Comparison of ENCODE assay signal across 28 cellular contexts in genomic region chr18:26563024-26563423, GRCh38.
"Had no signal": no experiment of that assay in that cellular context is flagged by ENCODE, and none has a peak within 500 bp of the region (broad histone marks: within the 10 kb centered on the region; RNA-seq: fewer than 3 reads in every experiment).

No MANE protein-coding gene starts in this region.

- H3K9me3 ChIP-seq: colonic mucosa, esophagus squamous epithelium, gastrocnemius medialis had no signal

- ATAC-seq: effector memory CD8-positive, alpha-beta T cell; foreskin keratinocyte; gastrocnemius medialis; gastroesophageal sphincter; heart left ventricle; heart right ventricle had no signal

- DNase-seq: colonic mucosa; cortex of kidney; dermis blood vessel endothelial cell; dorsolateral prefrontal cortex; effector CD4-positive, alpha-beta T cell; effector CD8-positive, alpha-beta T cell; effector memory CD4-positive, alpha-beta T cell; effector memory CD8-positive, alpha-beta T cell; endodermal cell; erythroblast; esophagus squamous epithelium; foreskin fibroblast; foreskin keratinocyte; foreskin melanocyte; gastrocnemius medialis; glutamatergic neuron; head of caudate nucleus; heart left ventricle; heart right ventricle had no signal

- H3K9me3 Mint-ChIP-seq: dendritic cell treated with granulocyte-macrophage colony-stimulating factor and Interleukin-4, amounts not matched to agents 40 ng/mL and 50 ng/mL, for 4 days had no signal

- H3K27ac ChIP-seq: colonic mucosa, coronary artery, epithelial cell of prostate, esophagus muscularis mucosa, esophagus squamous epithelium, foreskin keratinocyte, gastrocnemius medialis, gastroesophageal sphincter, heart left ventricle, heart right ventricle had no signal

- FAIRE-seq: colon, endometrium, endothelial cell of umbilical vein, frontal cortex had no signal

- H3K36me3 ChIP-seq: colonic mucosa, esophagus muscularis mucosa, esophagus squamous epithelium, gastrocnemius medialis, gastroesophageal sphincter, heart left ventricle, heart right ventricle had no signal

- H3K4me3 Mint-ChIP-seq: dendritic cell treated with granulocyte-macrophage colony-stimulating factor and Interleukin-4, amounts not matched to agents 40 ng/mL and 50 ng/mL, for 4 days; effector memory CD8-positive, alpha-beta T cell; endodermal cell had no signal

- H3K27me3 ChIP-seq: colonic mucosa, dorsolateral prefrontal cortex, esophagus muscularis mucosa, esophagus squamous epithelium, foreskin keratinocyte, gastrocnemius medialis, gastroesophageal sphincter, heart left ventricle, heart right ventricle had no signal

- H3K4me3 ChIP-seq: colonic mucosa, coronary artery, dorsolateral prefrontal cortex, esophagus muscularis mucosa, esophagus squamous epithelium, gastrocnemius medialis, gastroesophageal sphincter, heart left ventricle, heart right ventricle had no signal

- H3K27ac Mint-ChIP-seq: dendritic cell treated with granulocyte-macrophage colony-stimulating factor and Interleukin-4, amounts not matched to agents 40 ng/mL and 50 ng/mL, for 4 days; effector memory CD8-positive, alpha-beta T cell; endodermal cell had no signal

- H3K4me1 ChIP-seq: colonic mucosa, esophagus muscularis mucosa, foreskin keratinocyte, gastrocnemius medialis, gastroesophageal sphincter, heart left ventricle had no signal
